Comparison of ENCODE assay signal across 8 cellular contexts in genomic region chr18:22872894-22873537, GRCh38.
DNase-seq lines count a peak whose midpoint lies in the region; ATAC-seq and TF ChIP-seq lines count a peak whose summit lies in the region.

No MANE protein-coding gene starts in this region.

- TF ChIP-seq EP300 in SK-N-SH (IDR thresholded peaks at IDR 0.05; ENCODE audit: borderline replicate concordance in 1 of 2, low read depth in 1 of 2, low read length in 1 of 2): no peak

- intact Hi-C loops in mammary epithelial cell (cut with micrococcal nuclease): no loop called here

- POLR2A ChIA-PET in SK-N-SH (lab: Yijun Ruan, JAX): no interaction called here

- H2AFZ ChIP-seq in SK-N-SH (ENCODE audit: low read depth) (no peak overlapping the region; the same call in 1 of the 2 replicates), mammary epithelial cell (ENCODE audit: low read depth, low read length) (peak overlapping the region; percentile 22), smooth muscle cell (ENCODE audit: low read depth) (no peak overlapping the region)

- H3K27me3 ChIP-seq in SK-N-SH (ENCODE audit: insufficient read depth): no peaks in the 10 kb centered on the region
- H3K27me3 ChIP-seq in mammary epithelial cell (ENCODE audit: insufficient read depth, low read length): no peaks in the 10 kb centered on the region
- no peaks in the 10 kb centered on the region for H3K27me3 ChIP-seq in smooth muscle cell (ENCODE audit: low read depth)
- H3K27me3 ChIP-seq in endodermal cell (ENCODE audit: control insufficient read depth, insufficient read depth, low read length, poor library complexity, severe bottlenecking): no peaks in the 10 kb centered on the region

- no peaks in the 10 kb centered on the region for H3K9me2 ChIP-seq in SK-N-SH

- H3K9me3 ChIP-seq in SK-N-SH (no peaks in the 10 kb centered on the region), mammary epithelial cell (replicated peaks; ENCODE audit: insufficient read depth, low read length) (no peaks in the 10 kb centered on the region), smooth muscle cell (replicated peaks; ENCODE audit: low read depth) (no peaks in the 10 kb centered on the region), endodermal cell (ENCODE audit: control insufficient read depth, low read length) (no peaks in the 10 kb centered on the region)

- in situ Hi-C loops in mammary epithelial cell (cut with MboI; ENCODE audit: low sequenced_read_pairs in 2 of 2): no loop called here

- H3K4me3 Mint-ChIP-seq in endodermal cell: no peak overlapping the region

- H3K4me1 Mint-ChIP-seq in endodermal cell: peaks cover 28% of the 10 kb centered on the region

- no TSS peak for BruUV-seq in mammary epithelial cell (replicated peaks; lab: Mats Ljungman, UMichigan)

- no peak for TF ChIP-seq RAD21 in SK-N-SH (IDR thresholded peaks at IDR 0.05; ENCODE audit: low read length)

- H3K4me2 ChIP-seq in SK-N-SH (no peak overlapping the region), mammary epithelial cell (ENCODE audit: insufficient read depth, low read depth, low read length) (no peak overlapping the region), smooth muscle cell (no peak overlapping the region)

- H3F3A ChIP-seq in SK-N-SH (replicated peaks; ENCODE audit: insufficient read depth): no peaks in the 10 kb centered on the region
- no peaks in the 10 kb centered on the region for H3F3A ChIP-seq in smooth muscle cell (ENCODE audit: low read depth)

- H3K9me3 Mint-ChIP-seq in endodermal cell: no peaks in the 10 kb centered on the region

- H3K79me2 ChIP-seq in SK-N-SH (ENCODE audit: insufficient read depth) (no peaks in the 10 kb centered on the region), mammary epithelial cell (ENCODE audit: insufficient read depth, low read length) (no peaks in the 10 kb centered on the region), smooth muscle cell (ENCODE audit: low read depth) (no peaks in the 10 kb centered on the region)

- H3K36me3 ChIP-seq in SK-N-SH (replicated peaks in 1 of 2; ENCODE audit: control insufficient read depth in 1 of 2, insufficient read depth in 2 of 2, low read length in 1 of 2) (no peaks in the 10 kb centered on the region), mammary epithelial cell (ENCODE audit: insufficient read depth, low read length) (no peaks in the 10 kb centered on the region), smooth muscle cell (ENCODE audit: low read depth) (no peaks in the 10 kb centered on the region), endodermal cell (ENCODE audit: control insufficient read depth, insufficient read depth, low read length) (no peaks in the 10 kb centered on the region)

- no peak for TF ChIP-seq CTCF in SK-N-SH (IDR thresholded peaks at IDR 0.05)
- TF ChIP-seq CTCF in mammary epithelial cell (conservative IDR thresholded peaks at IDR 0.05 in 1 of 2, IDR thresholded peaks at IDR 0.05 in 1 of 2; ENCODE audit: extremely low read depth in 1 of 2, insufficient read depth in 1 of 2, low read depth in 1 of 2, low read length in 2 of 2): no peak
- TF ChIP-seq CTCF in smooth muscle cell (IDR thresholded peaks at IDR 0.05; ENCODE audit: borderline replicate concordance, insufficient read depth, poor library complexity, severe bottlenecking): no peak
- TF ChIP-seq CTCF in endodermal cell (conservative IDR thresholded peaks at IDR 0.05): no peak

- peaks cover 0 to 18% of the 10 kb centered on the region in 2 experiments; a peak in 2 of 4 replicates for H3K4me1 ChIP-seq in SK-N-SH (ENCODE audit: control insufficient read depth in 1 of 2, insufficient read depth in 2 of 2, low read depth in 1 of 2, low read length in 1 of 2)
- peaks cover 19% of the 10 kb centered on the region for H3K4me1 ChIP-seq in mammary epithelial cell (ENCODE audit: insufficient read depth, low read length)
- H3K4me1 ChIP-seq in smooth muscle cell (ENCODE audit: low read depth): no peaks in the 10 kb centered on the region
- peaks cover 14% of the 10 kb centered on the region for H3K4me1 ChIP-seq in endodermal cell (ENCODE audit: control insufficient read depth, insufficient read depth, low read length)

- H4K20me1 ChIP-seq in SK-N-SH (ENCODE audit: insufficient read depth): no peaks in the 10 kb centered on the region
- no peaks in the 10 kb centered on the region for H4K20me1 ChIP-seq in mammary epithelial cell (ENCODE audit: insufficient read depth, low read length)
- H4K20me1 ChIP-seq in smooth muscle cell (ENCODE audit: low read depth): no peaks in the 10 kb centered on the region

- dilution Hi-C loops in mammary epithelial cell (cut with HindIII; ENCODE audit: low sequenced_read_pairs): no loop called here

- DNase-seq in SK-N-SH: no peak
- DNase-seq in mammary epithelial cell: no peak
- no peak for DNase-seq in smooth muscle cell (lab: John Stamatoyannopoulos, UW; ENCODE audit: unreplicated experiment)
- DNase-seq in UCSD-AML1 (lab: John Stamatoyannopoulos, UW; ENCODE audit: unreplicated experiment): no peak
- DNase-seq in endodermal cell: no peak
- DNase-seq in NCI-H1436 (lab: John Stamatoyannopoulos, UW): no peak

- H3K27ac Mint-ChIP-seq in endodermal cell: no peak overlapping the region

- H3K4me3 ChIP-seq in SK-N-SH (ENCODE audit: low read depth in 2 of 2, low read length in 1 of 2): no peak overlapping the region
- H3K4me3 ChIP-seq in mammary epithelial cell (replicated peaks in 1 of 3; ENCODE audit: insufficient read depth in 1 of 3, low read depth in 2 of 3, low read length in 3 of 3): no peak overlapping the region
- H3K4me3 ChIP-seq in smooth muscle cell: peak overlapping the region; percentile 25
- no peak overlapping the region for H3K4me3 ChIP-seq in endodermal cell (ENCODE audit: low read length)

- CTCF ChIA-PET in SK-N-SH (lab: Yijun Ruan, JAX) (interaction anchor here (0.7 to 2.1 kb wide), 3 partner anchors 10 to 110 kb away, joined by 3 to 6 read pairs (median 5); no protein-coding TSS in a partner anchor), mammary epithelial cell (lab: Charles Lee; ENCODE audit: low non-redundant PET) (no interaction called here)

- WGBS in SK-N-SH (ENCODE audit: low lambda C conversion rate): 64% methylated on average over 8 of the region's 8 CpGs
- 75% methylated on average over 8 of the region's 8 CpGs for WGBS in mammary epithelial cell (ENCODE audit: low coverage, missing lambda C conversion rate)
- WGBS in smooth muscle cell (ENCODE audit: low lambda C conversion rate): 84% methylated on average over 8 of the region's 8 CpGs
- 89 to 100% methylated on average over 4 to 8 of the region's 8 CpGs for WGBS in endodermal cell (ENCODE audit: insufficient coverage in 1 of 2, insufficient read length in 1 of 2), 2 experiments

- H3K9ac ChIP-seq in SK-N-SH (no peak overlapping the region), mammary epithelial cell (ENCODE audit: insufficient read depth, low read length) (no peak overlapping the region), smooth muscle cell (ENCODE audit: low read depth) (no peak overlapping the region), endodermal cell (ENCODE audit: extremely low read depth, low read length, poor library complexity, severe bottlenecking) (no peak overlapping the region)

- no peaks in the 10 kb centered on the region for H3K36me3 Mint-ChIP-seq in endodermal cell (ENCODE audit: low read depth)

- peak overlapping the region in 1 of 2 experiments; percentile 93; a peak in 2 of 4 replicates for H3K27ac ChIP-seq in SK-N-SH (ENCODE audit: low read depth in 2 of 2, low read length in 1 of 2)
- no peak overlapping the region for H3K27ac ChIP-seq in mammary epithelial cell (ENCODE audit: insufficient read depth, low read depth, low read length)
- H3K27ac ChIP-seq in smooth muscle cell (ENCODE audit: low read depth): no peak overlapping the region
- H3K27ac ChIP-seq in endodermal cell (ENCODE audit: low read depth, low read length): no peak overlapping the region

- H3K27me3 Mint-ChIP-seq in endodermal cell (ENCODE audit: insufficient read depth): no peaks in the 10 kb centered on the region

- ATAC-seq in SK-N-SH treated with all-trans-retinoic acid at 6 μM for 48 hours: no peak
- ATAC-seq in HG03108 (IDR thresholded peaks at IDR 0.05; ENCODE audit: unreplicated experiment): peak; percentile 88

TF ChIP-seq in SK-N-SH, 30 proteins besides CTCF, POLR2A, EP300 and RAD21:
- no peak for TF ChIP-seq MAX (IDR thresholded peaks at IDR 0.05; ENCODE audit: low read depth)
- TF ChIP-seq GATA2 (CRISPR knock-in tag; IDR thresholded peaks at IDR 0.05): peak; percentile 22; the same call in 1 of the 2 replicates

TF ChIP-seq in SK-N-SH treated with all-trans-retinoic acid at 6 μM for 48 hours, 23 proteins besides CTCF, POLR2A, EP300 and RAD21 (continues in another document):
- no peak for TF ChIP-seq SNAI2 (CRISPR knock-in tag; IDR thresholded peaks at IDR 0.05)
- no peak for TF ChIP-seq ZNF565 (CRISPR knock-in tag; conservative IDR thresholded peaks at IDR 0.05; ENCODE audit: low read depth)
- no peak for TF ChIP-seq ZFP30 (CRISPR knock-in tag; IDR thresholded peaks at IDR 0.05)
- no peak for TF ChIP-seq ARNTL (CRISPR knock-in tag; IDR thresholded peaks at IDR 0.05; ENCODE audit: borderline replicate concordance, low read depth)
- no peak for TF ChIP-seq TCF4 (CRISPR knock-in tag; IDR thresholded peaks at IDR 0.05; ENCODE audit: borderline replicate concordance)
- TF ChIP-seq CSDC2 (CRISPR knock-in tag; IDR thresholded peaks at IDR 0.05): no peak
- no peak for TF ChIP-seq ZNF70 (CRISPR knock-in tag; IDR thresholded peaks at IDR 0.05)
- TF ChIP-seq PPARA (CRISPR knock-in tag; IDR thresholded peaks at IDR 0.05; ENCODE audit: borderline replicate concordance): no peak
- no peak for TF ChIP-seq GLIS3 (CRISPR knock-in tag; IDR thresholded peaks at IDR 0.05)
- no peak for TF ChIP-seq CREB5 (CRISPR knock-in tag; IDR thresholded peaks at IDR 0.05; ENCODE audit: low read depth)
- no peak for TF ChIP-seq RARB (CRISPR knock-in tag; IDR thresholded peaks at IDR 0.05)
- no peak for TF ChIP-seq ZNF8 (CRISPR knock-in tag; IDR thresholded peaks at IDR 0.05)
- no peak for TF ChIP-seq OSR1 (CRISPR knock-in tag; IDR thresholded peaks at IDR 0.05)
